In genomic region chr10:60645928-60646433, GRCh38 we compare ENCODE assay signal across 15 cellular contexts.
"Had no signal": no experiment of that assay in that cellular context is flagged by ENCODE, and none has a peak within 500 bp of the region (broad histone marks: within the 10 kb centered on the region; RNA-seq: fewer than 3 reads in every experiment).

No MANE protein-coding gene starts in this region.

- H3K27ac ChIP-seq: upper lobe of left lung had no signal

- H3K4me3 ChIP-seq: upper lobe of left lung had no signal

- ATAC-seq: esophagus mucosa; natural killer cell treated with Interleukin-12 subunit alpha and Interleukin-12 subunit beta and Interleukin-15 and Interleukin-18, amount 100 ng/mL, for 72 hours; T-cell had no signal

- H3K27me3 ChIP-seq: upper lobe of left lung had no signal

- DNase-seq: activated CD4-positive, alpha-beta T cell treated with anti-CD3 and anti-CD28 coated beads, Interleukin-2, amount 10 ng/mL, durations not matched to agents 7 days and 5 days; activated naive CD4-positive, alpha-beta T cell treated with Interleukin-2 at 50 U/mL for 16 hours; hippocampal formation; kidney glomerular epithelial cell; mesenchymal stem cell; stimulated activated CD4-positive, alpha-beta T cell treated with anti-CD3 and anti-CD28 coated beads, Interleukin-15, amount 100 ng/mL, for 24 hours; stimulated activated CD4-positive, alpha-beta T cell treated with anti-CD3 and anti-CD28 coated beads, Interleukin-4, amount 100 ng/mL, for 1 hour; stimulated activated naive CD4-positive, alpha-beta T cell treated with Interleukin-2 at 50 U/mL for 16 hours; substantia nigra; T-cell; T-helper 9 cell; upper lobe of left lung had no signal

- FAIRE-seq: colon had no signal

- H3K36me3 ChIP-seq: upper lobe of left lung had no signal

- H3K9me3 ChIP-seq: upper lobe of left lung had no signal
